1 cellular context compared by ENCODE assay signal in genomic region chr5:149418910-149419531, GRCh38.
TF ChIP-seq lines count a peak whose summit lies in the region.

No MANE protein-coding gene starts in this region.

TF ChIP-seq in HepG2, 621 proteins besides CTCF, POLR2A, EP300 and RAD21 (continued from another document):
- TF ChIP-seq ZNF770 (CRISPR knock-in tag; IDR thresholded peaks at IDR 0.05), result peak; percentile 39; the same call in 1 of the 2 replicates
- TF ChIP-seq GPBP1L1 (CRISPR knock-in tag; IDR thresholded peaks at IDR 0.05), result no peak
- TF ChIP-seq ZNF121 (CRISPR knock-in tag; IDR thresholded peaks at IDR 0.05), result peak; percentile 92
- no peak for TF ChIP-seq CERS6 (CRISPR knock-in tag; IDR thresholded peaks at IDR 0.05)
- TF ChIP-seq HOXA5 (CRISPR knock-in tag; IDR thresholded peaks at IDR 0.05), result no peak
- 0 out of 2 replicates have a peak, but pooled peaks have one; percentile 2 for TF ChIP-seq ZNF598 (CRISPR knock-in tag; IDR thresholded peaks at IDR 0.05; ENCODE audit: borderline replicate concordance)
- no peak for TF ChIP-seq ZFP36 (IDR thresholded peaks at IDR 0.05; ENCODE audit: borderline replicate concordance, low read depth, low read length, partially characterized antibody)
